ENCODE assay signal across 1 cellular context in the genomic region with DNA sequence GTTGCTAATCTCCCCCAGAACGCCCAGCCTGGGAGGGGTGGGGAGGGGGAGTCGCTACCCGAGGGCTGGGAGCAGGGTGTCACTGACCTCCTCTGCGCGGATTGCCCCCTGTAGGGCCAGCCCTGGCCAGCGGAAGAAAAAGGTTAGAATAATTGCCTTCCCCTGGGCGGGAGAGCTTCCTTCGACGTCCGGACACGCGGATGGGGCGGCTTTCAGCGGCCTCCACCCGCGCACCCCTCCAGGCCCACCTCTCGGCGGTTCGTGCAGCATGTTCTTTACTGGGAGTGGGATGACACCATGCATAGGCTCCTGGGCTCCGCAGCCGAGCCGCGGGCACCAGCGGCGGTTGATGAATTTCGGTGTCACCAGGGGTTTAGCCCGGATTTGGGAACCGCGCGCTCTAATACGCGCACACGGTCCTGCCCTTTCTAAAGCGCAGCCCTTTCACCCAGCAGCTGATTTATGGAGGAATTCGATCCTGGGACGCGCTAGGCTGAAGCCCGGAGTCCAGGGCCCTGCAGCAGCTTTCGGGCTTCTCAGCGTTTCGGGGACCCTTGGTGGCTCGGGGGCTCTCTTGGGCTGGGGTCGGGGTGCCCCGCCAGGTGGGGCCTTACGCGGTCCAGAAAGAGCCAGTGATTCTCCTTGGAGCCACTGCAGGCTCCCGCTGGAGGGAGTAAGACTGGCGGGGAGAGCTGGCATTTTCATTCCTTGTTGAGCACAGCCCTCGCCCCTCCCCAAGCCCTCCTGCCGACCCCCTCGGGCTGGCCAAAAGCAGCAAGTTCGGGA.
TF ChIP-seq lines count a peak whose summit lies in the region.

No MANE protein-coding gene starts in this region.

TF ChIP-seq in SK-N-SH, 30 proteins besides CTCF, POLR2A, EP300 and RAD21 (continued from another document):
- TF ChIP-seq, protein P1, sequence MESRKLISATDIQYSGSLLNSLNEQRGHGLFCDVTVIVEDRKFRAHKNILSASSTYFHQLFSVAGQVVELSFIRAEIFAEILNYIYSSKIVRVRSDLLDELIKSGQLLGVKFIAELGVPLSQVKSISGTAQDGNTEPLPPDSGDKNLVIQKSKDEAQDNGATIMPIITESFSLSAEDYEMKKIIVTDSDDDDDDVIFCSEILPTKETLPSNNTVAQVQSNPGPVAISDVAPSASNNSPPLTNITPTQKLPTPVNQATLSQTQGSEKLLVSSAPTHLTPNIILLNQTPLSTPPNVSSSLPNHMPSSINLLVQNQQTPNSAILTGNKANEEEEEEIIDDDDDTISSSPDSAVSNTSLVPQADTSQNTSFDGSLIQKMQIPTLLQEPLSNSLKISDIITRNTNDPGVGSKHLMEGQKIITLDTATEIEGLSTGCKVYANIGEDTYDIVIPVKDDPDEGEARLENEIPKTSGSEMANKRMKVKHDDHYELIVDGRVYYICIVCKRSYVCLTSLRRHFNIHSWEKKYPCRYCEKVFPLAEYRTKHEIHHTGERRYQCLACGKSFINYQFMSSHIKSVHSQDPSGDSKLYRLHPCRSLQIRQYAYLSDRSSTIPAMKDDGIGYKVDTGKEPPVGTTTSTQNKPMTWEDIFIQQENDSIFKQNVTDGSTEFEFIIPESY (IDR thresholded peaks at IDR 0.05; ENCODE audit: borderline replicate concordance, low read depth), result no peak
- TF ChIP-seq, protein P2, sequence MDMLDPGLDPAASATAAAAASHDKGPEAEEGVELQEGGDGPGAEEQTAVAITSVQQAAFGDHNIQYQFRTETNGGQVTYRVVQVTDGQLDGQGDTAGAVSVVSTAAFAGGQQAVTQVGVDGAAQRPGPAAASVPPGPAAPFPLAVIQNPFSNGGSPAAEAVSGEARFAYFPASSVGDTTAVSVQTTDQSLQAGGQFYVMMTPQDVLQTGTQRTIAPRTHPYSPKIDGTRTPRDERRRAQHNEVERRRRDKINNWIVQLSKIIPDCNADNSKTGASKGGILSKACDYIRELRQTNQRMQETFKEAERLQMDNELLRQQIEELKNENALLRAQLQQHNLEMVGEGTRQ (IDR thresholded peaks at IDR 0.05; ENCODE audit: borderline replicate concordance, low read depth, low read length), result no peak
- TF ChIP-seq, protein P3, sequence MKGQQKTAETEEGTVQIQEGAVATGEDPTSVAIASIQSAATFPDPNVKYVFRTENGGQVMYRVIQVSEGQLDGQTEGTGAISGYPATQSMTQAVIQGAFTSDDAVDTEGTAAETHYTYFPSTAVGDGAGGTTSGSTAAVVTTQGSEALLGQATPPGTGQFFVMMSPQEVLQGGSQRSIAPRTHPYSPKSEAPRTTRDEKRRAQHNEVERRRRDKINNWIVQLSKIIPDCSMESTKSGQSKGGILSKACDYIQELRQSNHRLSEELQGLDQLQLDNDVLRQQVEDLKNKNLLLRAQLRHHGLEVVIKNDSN (IDR thresholded peaks at IDR 0.05; ENCODE audit: borderline replicate concordance, low read depth), result no peak
- TF ChIP-seq TAF1 (IDR thresholded peaks at IDR 0.05; ENCODE audit: borderline replicate concordance, low read depth, low read length), result no peak
- no peak for TF ChIP-seq TEAD4 (IDR thresholded peaks at IDR 0.05; ENCODE audit: borderline replicate concordance, insufficient read depth)
- no peak for TF ChIP-seq JUND (IDR thresholded peaks at IDR 0.05)
- TF ChIP-seq RXRA (IDR thresholded peaks at IDR 0.05; ENCODE audit: borderline replicate concordance, low read depth), result no peak
- TF ChIP-seq FOSL2 (IDR thresholded peaks at IDR 0.05; ENCODE audit: borderline replicate concordance, low read depth), result no peak
- no peak for TF ChIP-seq TCF12 (IDR thresholded peaks at IDR 0.05)
- no peak for TF ChIP-seq FOXJ3 (CRISPR knock-in tag; IDR thresholded peaks at IDR 0.05)
- no peak for TF ChIP-seq YY1 (IDR thresholded peaks at IDR 0.05; ENCODE audit: low read depth)
- TF ChIP-seq, protein P4, sequence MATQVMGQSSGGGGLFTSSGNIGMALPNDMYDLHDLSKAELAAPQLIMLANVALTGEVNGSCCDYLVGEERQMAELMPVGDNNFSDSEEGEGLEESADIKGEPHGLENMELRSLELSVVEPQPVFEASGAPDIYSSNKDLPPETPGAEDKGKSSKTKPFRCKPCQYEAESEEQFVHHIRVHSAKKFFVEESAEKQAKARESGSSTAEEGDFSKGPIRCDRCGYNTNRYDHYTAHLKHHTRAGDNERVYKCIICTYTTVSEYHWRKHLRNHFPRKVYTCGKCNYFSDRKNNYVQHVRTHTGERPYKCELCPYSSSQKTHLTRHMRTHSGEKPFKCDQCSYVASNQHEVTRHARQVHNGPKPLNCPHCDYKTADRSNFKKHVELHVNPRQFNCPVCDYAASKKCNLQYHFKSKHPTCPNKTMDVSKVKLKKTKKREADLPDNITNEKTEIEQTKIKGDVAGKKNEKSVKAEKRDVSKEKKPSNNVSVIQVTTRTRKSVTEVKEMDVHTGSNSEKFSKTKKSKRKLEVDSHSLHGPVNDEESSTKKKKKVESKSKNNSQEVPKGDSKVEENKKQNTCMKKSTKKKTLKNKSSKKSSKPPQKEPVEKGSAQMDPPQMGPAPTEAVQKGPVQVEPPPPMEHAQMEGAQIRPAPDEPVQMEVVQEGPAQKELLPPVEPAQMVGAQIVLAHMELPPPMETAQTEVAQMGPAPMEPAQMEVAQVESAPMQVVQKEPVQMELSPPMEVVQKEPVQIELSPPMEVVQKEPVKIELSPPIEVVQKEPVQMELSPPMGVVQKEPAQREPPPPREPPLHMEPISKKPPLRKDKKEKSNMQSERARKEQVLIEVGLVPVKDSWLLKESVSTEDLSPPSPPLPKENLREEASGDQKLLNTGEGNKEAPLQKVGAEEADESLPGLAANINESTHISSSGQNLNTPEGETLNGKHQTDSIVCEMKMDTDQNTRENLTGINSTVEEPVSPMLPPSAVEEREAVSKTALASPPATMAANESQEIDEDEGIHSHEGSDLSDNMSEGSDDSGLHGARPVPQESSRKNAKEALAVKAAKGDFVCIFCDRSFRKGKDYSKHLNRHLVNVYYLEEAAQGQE (IDR thresholded peaks at IDR 0.05; ENCODE audit: low read depth, low read length), result no peak
- no peak for TF ChIP-seq POLR2AphosphoS5 (IDR thresholded peaks at IDR 0.05; ENCODE audit: low read depth, low read length)
- TF ChIP-seq SIN3A (IDR thresholded peaks at IDR 0.05; ENCODE audit: borderline replicate concordance, low read depth, low read length), result no peak
- TF ChIP-seq MXI1 (IDR thresholded peaks at IDR 0.05; ENCODE audit: low read depth, low read length), result no peak
- no peak; the same call in 1 of the 2 replicates for TF ChIP-seq EZH2phosphoT487 (IDR thresholded peaks at IDR 0.05; ENCODE audit: borderline replicate concordance, low read depth)
- TF ChIP-seq, protein P5, sequence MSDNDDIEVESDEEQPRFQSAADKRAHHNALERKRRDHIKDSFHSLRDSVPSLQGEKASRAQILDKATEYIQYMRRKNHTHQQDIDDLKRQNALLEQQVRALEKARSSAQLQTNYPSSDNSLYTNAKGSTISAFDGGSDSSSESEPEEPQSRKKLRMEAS (IDR thresholded peaks at IDR 0.05; ENCODE audit: low read depth), result no peak
- TF ChIP-seq, protein P6, sequence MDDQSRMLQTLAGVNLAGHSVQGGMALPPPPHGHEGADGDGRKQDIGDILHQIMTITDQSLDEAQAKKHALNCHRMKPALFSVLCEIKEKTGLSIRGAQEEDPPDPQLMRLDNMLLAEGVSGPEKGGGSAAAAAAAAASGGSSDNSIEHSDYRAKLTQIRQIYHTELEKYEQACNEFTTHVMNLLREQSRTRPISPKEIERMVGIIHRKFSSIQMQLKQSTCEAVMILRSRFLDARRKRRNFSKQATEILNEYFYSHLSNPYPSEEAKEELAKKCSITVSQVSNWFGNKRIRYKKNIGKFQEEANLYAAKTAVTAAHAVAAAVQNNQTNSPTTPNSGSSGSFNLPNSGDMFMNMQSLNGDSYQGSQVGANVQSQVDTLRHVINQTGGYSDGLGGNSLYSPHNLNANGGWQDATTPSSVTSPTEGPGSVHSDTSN (IDR thresholded peaks at IDR 0.05), result no peak
